In genomic region chr13:90168953-90169352, GRCh38 we compare ENCODE assay signal across 31 cellular contexts.
DNase-seq lines count a peak whose midpoint lies in the region; ATAC-seq, FAIRE-seq and TF ChIP-seq lines count a peak whose summit lies in the region.
"Had no signal": no experiment of that assay in that cellular context is flagged by ENCODE, and none has a peak within 500 bp of the region (broad histone marks: within the 10 kb centered on the region; RNA-seq: fewer than 3 reads in every experiment).

No MANE protein-coding gene starts in this region.

- TF ChIP-seq RAD21 in IMR-90 (IDR thresholded peaks at IDR 0.05; ENCODE audit: low read length): no peak
- no peak for TF ChIP-seq RAD21 in K562 (CRISPR knock-in tag; conservative IDR thresholded peaks at IDR 0.05 in 1 of 2, IDR thresholded peaks at IDR 0.05 in 1 of 2)

- H3K9ac ChIP-seq in IMR-90 (ENCODE audit: low read depth, low read length): no peak overlapping the region
- no peak overlapping the region for H3K9ac ChIP-seq in K562 (ENCODE audit: insufficient read depth in 1 of 2, low read depth in 2 of 2, low read length in 2 of 2)
- H3K9ac ChIP-seq: BLaER1; BLaER1 treated with 17β-estradiol and CSF1 and Interleukin-3, amounts not matched to agents 10 nM and 100 nM had no signal

- H3K27me3 ChIP-seq in IMR-90 (ENCODE audit: control insufficient read depth, insufficient read depth, low read length): no peaks in the 10 kb centered on the region
- no peaks in the 10 kb centered on the region for H3K27me3 ChIP-seq in K562 (ENCODE audit: control insufficient read depth in 2 of 2, insufficient read depth in 2 of 2, low read length in 2 of 2)
- H3K27me3 ChIP-seq: BE2C; BLaER1; BLaER1 treated with 17β-estradiol and CSF1 and Interleukin-3, amounts not matched to agents 10 nM and 100 nM had no signal

- H3K56ac ChIP-seq in IMR-90 (ENCODE audit: extremely low read depth, insufficient read depth, low read length): no peak overlapping the region

- H2AK5ac ChIP-seq in IMR-90 (ENCODE audit: low read depth, low read length): no peak overlapping the region

- TF ChIP-seq POLR2A in IMR-90 (IDR thresholded peaks at IDR 0.05; ENCODE audit: low read depth, low read length): no peak
- TF ChIP-seq POLR2A in K562 (conservative IDR thresholded peaks at IDR 0.05): no peak

- POLR2A ChIA-PET in IMR-90 (lab: Charles Lee; ENCODE audit: unreplicated experiment) (no interaction called here), K562 (lab: Yijun Ruan, JAX) (no interaction called here)

- H3K27ac ChIP-seq in IMR-90 (ENCODE audit: insufficient read depth, low read length) (no peak overlapping the region), K562 (ENCODE audit: extremely low read depth, low read depth, low read length) (no peak overlapping the region)
- H3K27ac ChIP-seq: A549; BLaER1; BLaER1 treated with 17β-estradiol and CSF1 and Interleukin-3, amounts not matched to agents 10 nM and 100 nM; C4-2B had no signal

- H3K4me3 ChIP-seq in IMR-90 (ENCODE audit: insufficient read depth, low read depth, low read length) (no peak overlapping the region), K562 (no peak overlapping the region)
- H3K4me3 ChIP-seq: A549; BLaER1; BLaER1 treated with 17β-estradiol and CSF1 and Interleukin-3, amounts not matched to agents 10 nM and 100 nM had no signal

- no CpG with 5 or more reads among the region's 1 CpG for WGBS in IMR-90 (ENCODE audit: extremely low coverage in 2 of 2, insufficient read length in 1 of 2), 2 experiments
- WGBS in K562 (ENCODE audit: insufficient coverage, low coverage, missing lambda C conversion rate): 0% methylated on average over 1 of the region's 1 CpG

- FAIRE-seq in G401.6 (lab: Jason Lieb, UNC) (peak; percentile 3), K562 (lab: Jason Lieb, UNC) (no peak)
- FAIRE-seq: A204.1, A549, D721Med had no signal

- H2AFZ ChIP-seq in IMR-90 (replicated peaks; ENCODE audit: low read length, poor library complexity) (no peak overlapping the region), K562 (ENCODE audit: low read depth, low read length) (no peak overlapping the region)

- H4K91ac ChIP-seq in IMR-90 (ENCODE audit: insufficient read depth, low read depth, low read length): no peak overlapping the region

- BruUV-seq in IMR-90 (replicated peaks; lab: Mats Ljungman, UMichigan) (no TSS peak), K562 (replicated peaks; lab: Mats Ljungman, UMichigan) (no TSS peak)

- dilution Hi-C loops in IMR-90 (cut with HindIII; ENCODE audit: low sequenced_read_pairs, unreplicated experiment): no loop called here

- in situ Hi-C loops in IMR-90 (cut with MboI; ENCODE audit: low sequenced_read_pairs): no loop called here
- in situ Hi-C loops in K562 (cut with MboI): no loop called here

- H2AK9ac ChIP-seq in IMR-90 (replicated peaks; ENCODE audit: low read depth, low read length, poor library complexity): no peak overlapping the region

- no peaks in the 10 kb centered on the region for H3K4me1 ChIP-seq in IMR-90 (ENCODE audit: control insufficient read depth, insufficient read depth, low read length)
- H3K4me1 ChIP-seq in K562 (replicated peaks in 1 of 2; ENCODE audit: control insufficient read depth in 2 of 2, insufficient read depth in 2 of 2, low read length in 2 of 2): no peaks in the 10 kb centered on the region
- H3K4me1 ChIP-seq: A549; BE2C; BLaER1; BLaER1 treated with 17β-estradiol and CSF1 and Interleukin-3, amounts not matched to agents 10 nM and 100 nM; Caco-2 had no signal

- H3K79me2 ChIP-seq in K562 (ENCODE audit: control insufficient read depth, insufficient read depth, low read length): no peaks in the 10 kb centered on the region

- H3K36me3 ChIP-seq in IMR-90 (ENCODE audit: control insufficient read depth, insufficient read depth, low read length) (no peaks in the 10 kb centered on the region), K562 (ENCODE audit: control insufficient read depth, insufficient read depth, low read length) (no peaks in the 10 kb centered on the region)
- H3K36me3 ChIP-seq: BE2C; BLaER1; BLaER1 treated with 17β-estradiol and CSF1 and Interleukin-3, amounts not matched to agents 10 nM and 100 nM had no signal

- H3K79me1 ChIP-seq in IMR-90 (ENCODE audit: low read depth in 1 of 2, low read length in 2 of 2): no peaks in the 10 kb centered on the region

- H3K18ac ChIP-seq in IMR-90 (ENCODE audit: low read depth, low read length): no peak overlapping the region

- DNase-seq in IMR-90 (no peak), K562 (ENCODE audit: extremely low read depth in 1 of 4, low spot score in 3 of 4) (no peak), globus pallidus (ENCODE audit: low spot score) (no peak), AML-193 (lab: John Stamatoyannopoulos, UW) (no peak), activated gamma-delta T cell treated with Interleukin-2 at 50 U/mL for 16 hours (no peak)
- DNase-seq: 8988T; ACHN; BE2C; C1 segment of cervical spinal cord; Caco-2; Calu3; CD4-positive, alpha-beta memory T cell; CD4-positive, alpha-beta T cell; CD4-positive, CD25-positive, alpha-beta regulatory T cell; CD8-positive, alpha-beta memory T cell; CD8-positive, alpha-beta T cell; COR-L47; DMS 273 treated with DMSO at 0.1 percent for 48 hours; DMS153; DMS53; DMS79; DMS79 treated with DMSO at 0.1 percent for 48 hours; DND-41; EL had no signal

- intact Hi-C loops in IMR-90 (cut with micrococcal nuclease): no loop called here
- intact Hi-C loops in K562 (cut with micrococcal nuclease): no loop called here

- no peak overlapping the region for H3K4ac ChIP-seq in IMR-90 (ENCODE audit: low read depth, low read length)

- no peak overlapping the region for H2BK15ac ChIP-seq in IMR-90 (ENCODE audit: low read depth, low read length)

- no peak overlapping the region for H3K23ac ChIP-seq in IMR-90 (ENCODE audit: low read depth, low read length)

- no peak overlapping the region for H2BK20ac ChIP-seq in IMR-90 (ENCODE audit: low read depth, low read length)

- CTCF ChIA-PET in IMR-90 (lab: Yijun Ruan, JAX) (no interaction called here), K562 (lab: Yijun Ruan, JAX; ENCODE audit: low intra/inter-chr PET ratio) (no interaction called here)

- H3K9me1 ChIP-seq in IMR-90 (ENCODE audit: insufficient read depth, low read length) (no peaks in the 10 kb centered on the region), K562 (ENCODE audit: control insufficient read depth, insufficient read depth, low read length) (no peaks in the 10 kb centered on the region)

- no peak overlapping the region for H4K5ac ChIP-seq in IMR-90 (ENCODE audit: low read depth, low read length)

- peaks cover 1% of the 10 kb centered on the region; the same call in 1 of the 2 replicates for H3K9me3 ChIP-seq in IMR-90 (ENCODE audit: control insufficient read depth, insufficient read depth, low read length)
- H3K9me3 ChIP-seq in K562 (replicated peaks; ENCODE audit: control insufficient read depth, insufficient read depth, low read depth, low read length): peaks cover 3% of the 10 kb centered on the region; the same call in 1 of the 2 replicates
- H3K9me3 ChIP-seq: A549; BE2C; BLaER1; BLaER1 treated with 17β-estradiol and CSF1 and Interleukin-3, amounts not matched to agents 10 nM and 100 nM; Caco-2 had no signal

- TF ChIP-seq CTCF in IMR-90 (conservative IDR thresholded peaks at IDR 0.05; ENCODE audit: low read depth, low read length) (no peak), K562 (IDR thresholded peaks at IDR 0.05 in 2 of 3, conservative IDR thresholded peaks at IDR 0.05 in 1 of 3; ENCODE audit: insufficient read depth in 2 of 3, low read depth in 1 of 3, low read length in 3 of 3) (no peak)

- no peak overlapping the region for H4K8ac ChIP-seq in IMR-90 (ENCODE audit: low read depth in 2 of 2, low read length in 2 of 2)

- TF ChIP-seq EP300 in K562 (IDR thresholded peaks at IDR 0.05; ENCODE audit: low read length): no peak

- H2BK120ac ChIP-seq in IMR-90 (ENCODE audit: low read depth, low read length): no peak overlapping the region

- no peak overlapping the region for H2BK5ac ChIP-seq in IMR-90 (ENCODE audit: low read depth, low read length, poor library complexity, severe bottlenecking)

- H3K14ac ChIP-seq in IMR-90 (replicated peaks; ENCODE audit: low read depth, low read length): no peak overlapping the region

- H4K20me1 ChIP-seq in IMR-90 (ENCODE audit: insufficient read depth, low read length) (no peaks in the 10 kb centered on the region), K562 (replicated peaks; ENCODE audit: control insufficient read depth, insufficient read depth, low read length) (no peaks in the 10 kb centered on the region)
- H4K20me1 ChIP-seq: BLaER1; BLaER1 treated with 17β-estradiol and CSF1 and Interleukin-3, amounts not matched to agents 10 nM and 100 nM had no signal

- H3K4me2 ChIP-seq in IMR-90 (ENCODE audit: low read depth, low read length) (no peak overlapping the region), K562 (ENCODE audit: insufficient read depth, low read length) (no peak overlapping the region)
- H3K4me2 ChIP-seq: A549; BLaER1; BLaER1 treated with 17β-estradiol and CSF1 and Interleukin-3, amounts not matched to agents 10 nM and 100 nM had no signal

- ATAC-seq in IMR-90 (ENCODE audit: low read depth): no peak
- no peak for ATAC-seq in K562
- ATAC-seq: A549; CD8-positive, alpha-beta T cell had no signal

TF ChIP-seq in IMR-90, 13 proteins besides CTCF, POLR2A, EP300 and RAD21:
- TF ChIP-seq CEBPB (IDR thresholded peaks at IDR 0.05; ENCODE audit: low read depth, low read length) (peak; percentile 20; the same call in 1 of the 2 replicates), MAZ (IDR thresholded peaks at IDR 0.05; ENCODE audit: borderline replicate concordance, low read depth, low read length) (no peak)
TF ChIP-seq in IMR-90: peak in this region for 1.

TF ChIP-seq in K562, 482 proteins besides CTCF, POLR2A, EP300 and RAD21 (continues in another document):
- TF ChIP-seq MYNN (IDR thresholded peaks at IDR 0.05) (no peak), MYNN (CRISPR knock-in tag; IDR thresholded peaks at IDR 0.05) (no peak), MAZ (CRISPR knock-in tag; conservative IDR thresholded peaks at IDR 0.05 in 1 of 2, IDR thresholded peaks at IDR 0.05 in 1 of 2) (no peak), CEBPG (CRISPR knock-in tag; IDR thresholded peaks at IDR 0.05) (no peak), CEBPG (tag; conservative IDR thresholded peaks at IDR 0.05 in 1 of 2, IDR thresholded peaks at IDR 0.05 in 1 of 2) (peak in 1 of 2 experiments; percentile 66; a peak in 2 of 4 replicates), ZFPM2 (CRISPR knock-in tag; IDR thresholded peaks at IDR 0.05) (no peak), CEBPB (tag; IDR thresholded peaks at IDR 0.05) (peak; percentile 63; the same call in 1 of the 2 replicates)
